ENCODE assay signal across 8 cellular contexts in the genomic region with DNA sequence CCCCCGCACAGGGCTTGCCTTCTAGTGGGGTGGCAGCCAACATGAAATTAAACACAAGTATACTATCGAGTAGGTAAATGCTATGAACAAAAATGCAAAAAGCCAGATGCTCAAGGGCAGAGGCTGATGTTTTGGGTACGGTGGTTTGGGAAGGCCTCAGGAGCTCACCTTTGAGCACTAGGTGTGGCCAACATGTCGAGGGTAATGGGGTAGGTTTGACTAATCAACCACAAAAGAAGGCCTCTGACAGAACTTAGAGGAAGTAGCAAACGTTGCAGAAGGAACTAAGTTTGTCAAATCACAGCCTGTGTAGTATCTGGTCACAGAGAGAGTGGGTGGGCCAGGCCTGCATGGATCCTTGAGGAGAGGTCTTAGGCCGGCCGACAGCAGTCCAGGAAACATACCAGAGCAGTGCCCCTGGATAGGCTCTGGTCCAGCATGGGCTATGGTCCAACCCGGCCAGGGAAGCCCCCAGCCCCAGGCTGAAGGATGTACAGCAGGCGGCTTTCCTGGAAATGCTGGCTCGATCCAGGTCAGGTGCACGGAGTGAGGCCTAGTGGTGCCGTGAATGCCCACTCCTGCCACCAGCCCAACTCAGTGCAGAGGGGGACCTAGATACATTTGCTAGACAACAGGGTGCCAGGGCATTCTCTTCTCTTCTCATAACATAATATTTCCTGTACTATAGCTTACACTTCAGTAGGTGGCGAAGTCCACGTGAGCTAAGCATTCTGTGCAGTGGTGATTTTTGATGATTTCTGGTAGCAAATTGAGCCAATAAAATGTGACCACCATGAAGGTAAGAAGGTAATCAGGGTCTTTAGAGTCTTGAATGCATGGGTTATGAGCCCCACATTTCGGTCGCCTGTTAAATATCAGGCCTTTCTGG. TPM values are rescaled to one million over a fixed set of nuclear protein-coding genes. Genes with fewer than 3 reads are reported as not detected.
DNase-seq lines count a peak whose midpoint lies in the region; ATAC-seq, FAIRE-seq and TF ChIP-seq lines count a peak whose summit lies in the region.

No MANE protein-coding gene starts in this region.

- no peak overlapping the region for H3K4me3 Mint-ChIP-seq in stimulated activated naive B cell treated with anti-CD40 and anti-IgM and Interleukin-4, amounts not matched to agents 10 μg/mL and 1 μg/mL and 100 μg/mL, for 72 hours

- peaks cover 4 to 13% of the 10 kb centered on the region in 2 donors for H3K4me1 Mint-ChIP-seq in stimulated activated naive B cell treated with anti-CD40 and anti-IgM and Interleukin-4, amounts not matched to agents 10 μg/mL and 1 μg/mL and 100 μg/mL, for 72 hours

- H3K27ac Mint-ChIP-seq in stimulated activated naive B cell treated with anti-CD40 and anti-IgM and Interleukin-4, amounts not matched to agents 10 μg/mL and 1 μg/mL and 100 μg/mL, for 72 hours, result no peak overlapping the region

- intact Hi-C loops in Right ventricle myocardium inferior (cut with DNase I) (no loop called here), cardiac septum (cut with DNase I) (loop anchor here (10.0 kb wide), 1 partner anchor 202 kb away; no protein-coding TSS in a partner anchor)

- DNase-seq in Right ventricle myocardium inferior (ENCODE audit: missing footprints), result no peak
- DNase-seq in cardiac septum (ENCODE audit: low spot score), result no peak
- peak; percentile 72 for DNase-seq in MV-4-11 (lab: John Stamatoyannopoulos, UW)
- DNase-seq in coronary artery (ENCODE audit: low spot score), result no peak
- DNase-seq in stimulated activated naive B cell treated with anti-CD40 and anti-IgM and Interleukin-4, amounts not matched to agents 10 μg/mL and 1 μg/mL and 100 μg/mL, for 72 hours, result no peak
- DNase-seq in urothelium cell line (ENCODE audit: low spot score), result no peak
- no peak for DNase-seq in activated gamma-delta T cell (lab: John Stamatoyannopoulos, UW)
- DNase-seq in globus pallidus (ENCODE audit: low spot score), result no peak

- FAIRE-seq in urothelium cell line (lab: Jason Lieb, UNC), result no peak

- no peaks in the 10 kb centered on the region for H3K9me3 Mint-ChIP-seq in stimulated activated naive B cell treated with anti-CD40 and anti-IgM and Interleukin-4, amounts not matched to agents 10 μg/mL and 1 μg/mL and 100 μg/mL, for 72 hours

- H3K27me3 Mint-ChIP-seq in stimulated activated naive B cell treated with anti-CD40 and anti-IgM and Interleukin-4, amounts not matched to agents 10 μg/mL and 1 μg/mL and 100 μg/mL, for 72 hours, result no peaks in the 10 kb centered on the region

- no peak for TF ChIP-seq CTCF in coronary artery (IDR thresholded peaks at IDR 0.05)

- no peaks in the 10 kb centered on the region for H3K36me3 Mint-ChIP-seq in stimulated activated naive B cell treated with anti-CD40 and anti-IgM and Interleukin-4, amounts not matched to agents 10 μg/mL and 1 μg/mL and 100 μg/mL, for 72 hours

- no peak overlapping the region for H3K4me3 ChIP-seq in coronary artery

- peak; percentile 35 for ATAC-seq in Right ventricle myocardium inferior
- peak; percentile 94 to 95 for ATAC-seq in stimulated activated naive B cell treated with anti-CD40 and anti-IgM and Interleukin-4, amounts not matched to agents 10 μg/mL and 1 μg/mL and 100 μg/mL, for 72 hours (replicated peaks)

- peak overlapping the region; percentile 60 to 85 for H3K27ac ChIP-seq in coronary artery

RNA-seq across cellular contexts. Expression of a gene that starts 56.3 kb away (rescaled TPM):
- 43.5 TPM for total RNA-seq in Right ventricle myocardium inferior
- 40.3 TPM for total RNA-seq in cardiac septum
